Comparison of ENCODE assay signal across 1 cellular context in the genomic region with DNA sequence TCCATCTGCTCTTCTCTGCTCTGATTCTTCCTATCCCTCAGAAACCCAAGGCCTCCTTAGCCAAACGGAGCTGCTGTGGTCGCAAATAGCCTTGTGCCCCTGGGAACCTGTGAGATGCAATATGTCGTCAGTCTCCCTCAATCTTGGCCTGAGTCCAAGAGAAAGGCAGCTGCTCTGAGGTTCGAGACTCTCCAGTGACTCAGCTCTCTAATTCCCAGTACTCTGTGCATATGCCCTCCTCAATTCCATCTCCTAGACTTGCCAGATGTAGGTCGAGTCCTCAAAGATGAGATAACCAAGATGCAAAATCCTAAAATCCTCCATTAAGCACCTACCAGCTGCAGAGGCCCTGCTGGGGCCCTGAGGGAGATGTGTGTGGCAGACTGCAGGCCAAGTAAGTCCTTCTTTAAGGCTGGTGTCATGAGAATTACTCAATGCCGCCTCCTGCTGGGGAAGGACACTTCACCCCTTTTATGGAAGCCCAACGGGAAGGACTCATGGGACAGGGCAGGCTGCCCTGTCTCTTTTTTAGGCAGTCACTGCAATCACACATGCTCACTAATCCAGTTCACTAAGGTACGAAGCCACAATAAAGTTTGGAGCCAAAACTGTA.
TF ChIP-seq lines count a peak whose summit lies in the region.

No MANE protein-coding gene starts in this region.

TF ChIP-seq in K562, 482 proteins besides CTCF, POLR2A, EP300 and RAD21 (continues in another document):
- TF ChIP-seq ZNF609 (CRISPR knock-in tag; IDR thresholded peaks at IDR 0.05; ENCODE audit: borderline replicate concordance) = 0 out of 2 replicates have a peak, but pooled peaks have one; percentile 43
- peak; percentile 88 for TF ChIP-seq CTBP1 (IDR thresholded peaks at IDR 0.05; ENCODE audit: borderline replicate concordance)
- TF ChIP-seq, protein P1, sequence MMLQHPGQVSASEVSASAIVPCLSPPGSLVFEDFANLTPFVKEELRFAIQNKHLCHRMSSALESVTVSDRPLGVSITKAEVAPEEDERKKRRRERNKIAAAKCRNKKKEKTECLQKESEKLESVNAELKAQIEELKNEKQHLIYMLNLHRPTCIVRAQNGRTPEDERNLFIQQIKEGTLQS (IDR thresholded peaks at IDR 0.05) = peak; percentile 90
- TF ChIP-seq, protein P1 (CRISPR knock-in tag; conservative IDR thresholded peaks at IDR 0.05) = no peak; the same call in 1 of the 2 replicates
- peak; percentile 41 for TF ChIP-seq HDAC3 (IDR thresholded peaks at IDR 0.05; ENCODE audit: borderline replicate concordance, partially characterized antibody)
- peak; percentile 43; the same call in 1 of the 2 replicates for TF ChIP-seq JUND (IDR thresholded peaks at IDR 0.05; ENCODE audit: borderline replicate concordance, low read depth, low read length)
- TF ChIP-seq JUND (tag; IDR thresholded peaks at IDR 0.05; ENCODE audit: borderline replicate concordance, low read depth, low read length) = peak; percentile 80; the same call in 2 of the 3 replicates
- TF ChIP-seq NR2C2 (CRISPR knock-in tag; IDR thresholded peaks at IDR 0.05) = no peak
- TF ChIP-seq NR2C2 (tag; IDR thresholded peaks at IDR 0.05) = peak; percentile 19; the same call in 1 of the 2 replicates
- no peak for TF ChIP-seq GABPB1 (CRISPR knock-in tag; IDR thresholded peaks at IDR 0.05)
- peak; percentile 86 for TF ChIP-seq ATF7 (IDR thresholded peaks at IDR 0.05)
- TF ChIP-seq TAF7 (tag; IDR thresholded peaks at IDR 0.05) = no peak
- TF ChIP-seq KDM1A (IDR thresholded peaks at IDR 0.05) = peak; percentile 30 to 36; a peak in 3 of 4 replicates
- no peak for TF ChIP-seq ZNF124 (CRISPR knock-in tag; IDR thresholded peaks at IDR 0.05)
- TF ChIP-seq, protein P2, sequence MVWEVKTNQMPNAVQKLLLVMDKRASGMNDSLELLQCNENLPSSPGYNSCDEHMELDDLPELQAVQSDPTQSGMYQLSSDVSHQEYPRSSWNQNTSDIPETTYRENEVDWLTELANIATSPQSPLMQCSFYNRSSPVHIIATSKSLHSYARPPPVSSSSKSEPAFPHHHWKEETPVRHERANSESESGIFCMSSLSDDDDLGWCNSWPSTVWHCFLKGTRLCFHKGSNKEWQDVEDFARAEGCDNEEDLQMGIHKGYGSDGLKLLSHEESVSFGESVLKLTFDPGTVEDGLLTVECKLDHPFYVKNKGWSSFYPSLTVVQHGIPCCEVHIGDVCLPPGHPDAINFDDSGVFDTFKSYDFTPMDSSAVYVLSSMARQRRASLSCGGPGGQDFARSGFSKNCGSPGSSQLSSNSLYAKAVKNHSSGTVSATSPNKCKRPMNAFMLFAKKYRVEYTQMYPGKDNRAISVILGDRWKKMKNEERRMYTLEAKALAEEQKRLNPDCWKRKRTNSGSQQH (CRISPR knock-in tag; IDR thresholded peaks at IDR 0.05) = no peak
- no peak for TF ChIP-seq ZNF77 (CRISPR knock-in tag; IDR thresholded peaks at IDR 0.05)
- peak; percentile 75 for TF ChIP-seq NBN (IDR thresholded peaks at IDR 0.05; ENCODE audit: low read depth)
- no peak for TF ChIP-seq ZNF699 (CRISPR knock-in tag; IDR thresholded peaks at IDR 0.05; ENCODE audit: insufficient replicate concordance)
- TF ChIP-seq NFIC (IDR thresholded peaks at IDR 0.05) = peak; percentile 98
- TF ChIP-seq SUPT5H (IDR thresholded peaks at IDR 0.05) = no peak
- TF ChIP-seq RBFOX2 (IDR thresholded peaks at IDR 0.05; ENCODE audit: low read depth, low read length) = 0 out of 2 replicates have a peak, but pooled peaks have one; percentile 18
- peak; percentile 80 for TF ChIP-seq DPF2 (IDR thresholded peaks at IDR 0.05)
- TF ChIP-seq SMARCC2 (IDR thresholded peaks at IDR 0.05; ENCODE audit: low read depth) = peak; percentile 54; the same call in 1 of the 2 replicates
- TF ChIP-seq NFRKB (IDR thresholded peaks at IDR 0.05; ENCODE audit: low read depth) = no peak
- peak; percentile 25 to 33 for TF ChIP-seq AFF1 (IDR thresholded peaks at IDR 0.05; ENCODE audit: low read depth in 1 of 2, partially characterized antibody in 2 of 2)
- peak in 1 of 2 experiments; percentile 51; a peak in 1 of 4 replicates for TF ChIP-seq RCOR1 (IDR thresholded peaks at IDR 0.05; ENCODE audit: borderline replicate concordance in 1 of 2, low read depth in 2 of 2, low read length in 2 of 2)
- TF ChIP-seq, protein P3, sequence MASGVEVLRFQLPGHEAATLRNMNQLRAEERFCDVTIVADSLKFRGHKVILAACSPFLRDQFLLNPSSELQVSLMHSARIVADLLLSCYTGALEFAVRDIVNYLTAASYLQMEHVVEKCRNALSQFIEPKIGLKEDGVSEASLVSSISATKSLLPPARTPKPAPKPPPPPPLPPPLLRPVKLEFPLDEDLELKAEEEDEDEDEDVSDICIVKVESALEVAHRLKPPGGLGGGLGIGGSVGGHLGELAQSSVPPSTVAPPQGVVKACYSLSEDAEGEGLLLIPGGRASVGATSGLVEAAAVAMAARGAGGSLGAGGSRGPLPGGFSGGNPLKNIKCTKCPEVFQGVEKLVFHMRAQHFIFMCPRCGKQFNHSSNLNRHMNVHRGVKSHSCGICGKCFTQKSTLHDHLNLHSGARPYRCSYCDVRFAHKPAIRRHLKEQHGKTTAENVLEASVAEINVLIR (CRISPR knock-in tag; IDR thresholded peaks at IDR 0.05) = no peak
- TF ChIP-seq ARID1B (IDR thresholded peaks at IDR 0.05) = peak; percentile 68
- TF ChIP-seq, protein P4, sequence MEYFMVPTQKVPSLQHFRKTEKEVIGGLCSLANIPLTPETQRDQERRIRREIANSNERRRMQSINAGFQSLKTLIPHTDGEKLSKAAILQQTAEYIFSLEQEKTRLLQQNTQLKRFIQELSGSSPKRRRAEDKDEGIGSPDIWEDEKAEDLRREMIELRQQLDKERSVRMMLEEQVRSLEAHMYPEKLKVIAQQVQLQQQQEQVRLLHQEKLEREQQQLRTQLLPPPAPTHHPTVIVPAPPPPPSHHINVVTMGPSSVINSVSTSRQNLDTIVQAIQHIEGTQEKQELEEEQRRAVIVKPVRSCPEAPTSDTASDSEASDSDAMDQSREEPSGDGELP (CRISPR knock-in tag; IDR thresholded peaks at IDR 0.05; ENCODE audit: borderline replicate concordance) = peak; percentile 53; the same call in 1 of the 2 replicates
- no peak for TF ChIP-seq WHSC1 (IDR thresholded peaks at IDR 0.05; ENCODE audit: low read length)
- peak; percentile 82; the same call in 1 of the 2 replicates for TF ChIP-seq MTA3 (IDR thresholded peaks at IDR 0.05; ENCODE audit: borderline replicate concordance)
- no peak for TF ChIP-seq SIRT6 (IDR thresholded peaks at IDR 0.05; ENCODE audit: low read depth, low read length)
- peak; percentile 38; the same call in 1 of the 2 replicates for TF ChIP-seq TARDBP (IDR thresholded peaks at IDR 0.05)
- TF ChIP-seq TEAD1 (CRISPR knock-in tag; IDR thresholded peaks at IDR 0.05) = no peak
- TF ChIP-seq, protein P5, sequence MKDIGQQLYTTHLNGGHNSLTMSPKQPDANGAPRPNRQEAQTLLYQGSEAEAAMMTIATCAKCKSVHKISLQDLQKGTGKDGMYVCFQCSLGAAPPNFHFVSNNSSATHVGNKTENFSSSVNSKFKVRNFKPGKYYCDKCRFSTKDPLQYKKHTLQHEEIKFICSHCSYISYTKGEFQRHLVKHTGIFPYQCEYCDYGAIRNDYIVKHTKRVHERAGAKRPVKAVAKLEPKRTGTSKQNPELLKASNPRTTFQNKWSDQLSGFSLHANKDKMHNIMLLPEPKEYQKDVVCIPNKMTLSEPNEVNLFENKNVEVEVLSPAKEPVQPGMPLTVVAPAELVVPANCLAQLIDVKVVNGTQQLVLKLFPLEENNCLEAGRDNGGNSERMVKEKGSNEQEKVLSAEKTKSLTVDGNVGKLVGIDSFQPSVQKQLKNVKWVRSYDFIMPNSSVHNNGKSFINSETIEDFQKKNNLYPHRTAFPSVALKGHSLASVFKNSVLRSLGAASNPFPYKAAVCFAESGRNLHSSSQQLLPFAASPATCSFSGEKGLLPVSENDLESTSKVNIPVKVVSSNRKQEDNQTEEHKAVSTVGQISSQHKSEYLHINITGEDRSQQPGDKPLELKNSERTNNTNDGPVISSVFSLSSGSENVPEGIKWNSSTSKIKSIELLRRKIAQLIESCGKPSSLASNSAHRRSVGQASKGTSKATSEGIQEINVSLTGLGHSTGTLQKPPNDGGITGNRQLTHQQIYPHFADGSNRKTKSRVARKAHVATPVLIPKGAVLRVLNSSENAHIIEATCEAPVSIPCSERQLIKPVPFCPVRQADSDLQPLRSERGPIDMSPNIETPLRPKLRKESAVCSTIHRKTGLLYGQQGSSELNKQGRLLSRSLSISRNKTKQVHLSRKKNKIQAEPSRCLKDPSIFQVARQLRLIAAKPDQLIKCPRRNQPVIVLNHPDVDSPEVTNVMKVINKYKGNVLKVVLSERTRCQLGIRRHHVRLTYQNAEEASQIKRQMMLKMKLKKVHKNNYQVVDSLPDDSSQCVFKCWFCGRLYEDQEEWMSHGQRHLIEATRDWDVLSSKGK (CRISPR knock-in tag; IDR thresholded peaks at IDR 0.05) = no peak
- peak; percentile 83 for TF ChIP-seq CEBPG (CRISPR knock-in tag; IDR thresholded peaks at IDR 0.05)
- TF ChIP-seq CEBPG (tag; conservative IDR thresholded peaks at IDR 0.05 in 1 of 2, IDR thresholded peaks at IDR 0.05 in 1 of 2) = peak; percentile 65 to 87; a peak in 3 of 4 replicates
- TF ChIP-seq MLX (CRISPR knock-in tag; conservative IDR thresholded peaks at IDR 0.05) = no peak
- TF ChIP-seq, protein P6, sequence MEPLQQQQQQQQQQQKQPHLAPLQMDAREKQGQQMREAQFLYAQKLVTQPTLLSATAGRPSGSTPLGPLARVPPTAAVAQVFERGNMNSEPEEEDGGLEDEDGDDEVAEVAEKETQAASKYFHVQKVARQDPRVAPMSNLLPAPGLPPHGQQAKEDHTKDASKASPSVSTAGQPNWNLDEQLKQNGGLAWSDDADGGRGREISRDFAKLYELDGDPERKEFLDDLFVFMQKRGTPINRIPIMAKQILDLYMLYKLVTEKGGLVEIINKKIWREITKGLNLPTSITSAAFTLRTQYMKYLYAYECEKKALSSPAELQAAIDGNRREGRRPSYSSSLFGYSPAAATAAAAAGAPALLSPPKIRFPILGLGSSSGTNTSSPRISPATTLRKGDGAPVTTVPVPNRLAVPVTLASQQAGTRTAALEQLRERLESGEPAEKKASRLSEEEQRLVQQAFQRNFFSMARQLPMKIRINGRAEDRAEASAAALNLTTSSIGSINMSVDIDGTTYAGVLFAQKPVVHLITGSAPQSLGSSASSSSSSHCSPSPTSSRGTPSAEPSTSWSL (CRISPR knock-in tag; IDR thresholded peaks at IDR 0.05; ENCODE audit: borderline replicate concordance) = no peak
- no peak for TF ChIP-seq CREBBP (IDR thresholded peaks at IDR 0.05; ENCODE audit: low read depth, low read length)
